In the genomic region with DNA sequence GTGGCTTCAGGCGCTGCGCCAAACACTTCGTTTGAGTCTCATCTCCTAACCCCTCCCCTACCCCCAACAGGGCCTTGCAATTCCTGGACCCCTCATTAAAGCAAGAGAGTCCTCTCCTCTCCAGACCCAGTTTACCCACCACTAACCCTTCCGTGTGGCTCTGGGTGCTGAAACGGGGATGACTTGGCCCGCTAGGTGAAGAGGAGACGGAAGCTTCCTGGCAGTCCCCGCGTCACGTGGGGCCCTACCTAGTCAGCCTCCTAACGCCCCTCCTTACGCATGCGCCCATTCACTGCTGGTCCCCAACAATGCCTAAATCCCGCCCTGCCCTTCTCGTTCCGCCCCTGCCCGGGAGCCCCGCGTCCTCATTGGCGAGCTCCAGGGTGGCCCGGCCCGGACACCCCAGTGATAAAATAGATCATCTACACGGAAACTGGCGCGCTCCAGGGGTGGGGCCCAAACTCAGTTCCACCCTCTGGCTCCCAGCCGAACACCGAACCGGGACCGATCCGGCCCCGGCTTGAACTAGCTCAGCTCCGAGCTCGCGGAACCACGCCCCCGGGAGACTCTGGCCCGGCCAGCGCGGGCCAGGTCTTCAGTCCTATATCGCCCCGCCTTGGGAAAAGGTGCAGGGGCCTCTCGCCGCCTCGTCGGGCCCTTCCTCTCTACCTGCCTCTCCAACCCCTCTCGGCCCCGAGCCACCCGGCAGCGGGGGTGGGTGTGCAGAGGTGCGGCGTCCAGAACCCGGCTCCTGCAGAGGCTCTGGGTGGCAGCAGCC, we compare ENCODE assay signal across 8 cellular contexts. TPM values are rescaled to one million over a fixed set of nuclear protein-coding genes. Genes with fewer than 3 reads are reported as not detected.
A peak's percentile ranks its signal among the peaks of the same experiment; 100 is the strongest.
DNase-seq lines count a peak whose midpoint lies in the region; ATAC-seq and TF ChIP-seq lines count a peak whose summit lies in the region.

A gene with protein sequence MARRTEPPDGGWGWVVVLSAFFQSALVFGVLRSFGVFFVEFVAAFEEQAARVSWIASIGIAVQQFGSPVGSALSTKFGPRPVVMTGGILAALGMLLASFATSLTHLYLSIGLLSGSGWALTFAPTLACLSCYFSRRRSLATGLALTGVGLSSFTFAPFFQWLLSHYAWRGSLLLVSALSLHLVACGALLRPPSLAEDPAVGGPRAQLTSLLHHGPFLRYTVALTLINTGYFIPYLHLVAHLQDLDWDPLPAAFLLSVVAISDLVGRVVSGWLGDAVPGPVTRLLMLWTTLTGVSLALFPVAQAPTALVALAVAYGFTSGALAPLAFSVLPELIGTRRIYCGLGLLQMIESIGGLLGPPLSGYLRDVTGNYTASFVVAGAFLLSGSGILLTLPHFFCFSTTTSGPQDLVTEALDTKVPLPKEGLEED (plus strand): TSS at position 425 of the 778 bp plus-strand sequence. CDS start 368 bp downstream, outside the sequence.

- H3K27me3 ChIP-seq in DOHH2 (ENCODE audit: control insufficient read depth, low read length) (no peaks in the 10 kb centered on the region), esophagus squamous epithelium (peaks cover 0 to 3% (median 0%) of the 10 kb centered on the region in 4 donors), muscle layer of duodenum (ENCODE audit: low read depth, low read length) (no peaks in the 10 kb centered on the region)

- H3K9me3 ChIP-seq in DOHH2 (ENCODE audit: control insufficient read depth, insufficient read depth, low read length): no peaks in the 10 kb centered on the region
- no peaks in the 10 kb centered on the region for H3K9me3 ChIP-seq in KOPT-K1 (ENCODE audit: insufficient read depth, low read length, poor library complexity, severe bottlenecking)
- no peaks in the 10 kb centered on the region for H3K9me3 ChIP-seq in esophagus squamous epithelium
- no peaks in the 10 kb centered on the region for H3K9me3 ChIP-seq in muscle layer of duodenum (ENCODE audit: control insufficient read depth in 1 of 2, low read length in 2 of 2)

- no peaks in the 10 kb centered on the region for H3K9me2 ChIP-seq in DOHH2 (replicated peaks; ENCODE audit: control insufficient read depth, low read length)

- peaks cover 20% of the 10 kb centered on the region for H3K79me2 ChIP-seq in DOHH2 (ENCODE audit: control insufficient read depth, low read length)

- peaks cover 6% of the 10 kb centered on the region; the same call in 1 of the 2 replicates for H3F3A ChIP-seq in DOHH2 (ENCODE audit: control insufficient read depth, insufficient read depth)

- peak; percentile 98 for DNase-seq in RKO (ENCODE audit: low spot score)
- DNase-seq in activated T-helper 1 cell treated with Interleukin-2 at 50 U/mL for 16 hours (ENCODE audit: low read depth): peak; percentile 97
- DNase-seq in esophagus squamous epithelium (lab: John Stamatoyannopoulos, UW): peak; percentile 92
- DNase-seq in stimulated activated CD8-positive, alpha-beta memory T cell treated with anti-CD3 and anti-CD28 coated beads, Interleukin-7, amount 100 ng/mL, for 4 hours (ENCODE audit: low read depth in 2 of 2): peak; percentile 97 to 98

- H3K36me3 ChIP-seq in DOHH2 (ENCODE audit: control insufficient read depth, low read length) (peaks cover 8% of the 10 kb centered on the region), KOPT-K1 (ENCODE audit: insufficient read depth, low read length) (no peaks in the 10 kb centered on the region), esophagus squamous epithelium (no peaks in the 10 kb centered on the region), muscle layer of duodenum (ENCODE audit: control insufficient read depth in 1 of 2, insufficient read depth in 2 of 2, low read length in 2 of 2) (no peaks in the 10 kb centered on the region)

- H3K4me2 ChIP-seq in DOHH2 (ENCODE audit: low read length): peak within 1 kb of the TSS; percentile 88

- peak; percentile 92 for ATAC-seq in GM21825 (IDR thresholded peaks at IDR 0.05; ENCODE audit: unreplicated experiment)

- peak in 3 of 4 donors; percentile 28 to 87 (median 46) for TF ChIP-seq POLR2A in esophagus squamous epithelium (IDR thresholded peaks at IDR 0.05)

- TF ChIP-seq CTCF in DOHH2 (IDR thresholded peaks at IDR 0.05; ENCODE audit: low read depth, low read length, poor library complexity, severe bottlenecking) (no peak), esophagus squamous epithelium (IDR thresholded peaks at IDR 0.05) (no peak)

- H3K27ac ChIP-seq in DOHH2 (ENCODE audit: low read depth, low read length) (peak within 1 kb of the TSS; percentile 66), KOPT-K1 (ENCODE audit: low read depth, low read length, poor library complexity, severe bottlenecking) (peak within 1 kb of the TSS; percentile 90), esophagus squamous epithelium (peak within 1 kb of the TSS; percentile 83 to 94 (median 90)), muscle layer of duodenum (ENCODE audit: low read length) (peak within 1 kb of the TSS; percentile 94)

- H3K4me1 ChIP-seq in DOHH2 (ENCODE audit: control insufficient read depth, low read length) (peaks cover 38% of the 10 kb centered on the region), esophagus squamous epithelium (peaks cover 11 to 59% (median 12%) of the 10 kb centered on the region in 3 donors), muscle layer of duodenum (ENCODE audit: control insufficient read depth in 1 of 2, insufficient read depth in 2 of 2, low read length in 2 of 2) (peaks cover 4 to 9% of the 10 kb centered on the region in 2 donors)

- intact Hi-C loops in esophagus squamous epithelium (cut with DNase I): no loop called here

- H4K20me1 ChIP-seq in DOHH2 (ENCODE audit: control insufficient read depth, insufficient read depth, low read depth, low read length): no peaks in the 10 kb centered on the region

- 0 to 1% methylated on average over 11 to 13 of the region's 52 CpGs for WGBS in esophagus squamous epithelium, 2 donors

- H3K4me3 ChIP-seq in DOHH2 (ENCODE audit: low read length) (peak within 1 kb of the TSS; percentile 86), esophagus squamous epithelium (peak within 1 kb of the TSS; percentile 57 to 75 (median 66)), muscle layer of duodenum (ENCODE audit: low read depth in 1 of 2, low read length in 2 of 2) (peak within 1 kb of the TSS; percentile 76 to 84)

RNA-seq across cellular contexts. Expression of the gene that starts here (rescaled TPM):
- total RNA-seq in esophagus squamous epithelium: 1 to 10 TPM; 2.7 to 5.6 (median 3.6) TPM

Comparison
In these comparisons a context has a peak if more than half of its experiments do, and no peak if none do; other contexts are left out.
1. Peak in every context shown above with its lines: DNase-seq, ATAC-seq, H3K4me3 ChIP-seq and H3K27ac ChIP-seq.